ENCODE assay signal across 8 cellular contexts in the genomic region with DNA sequence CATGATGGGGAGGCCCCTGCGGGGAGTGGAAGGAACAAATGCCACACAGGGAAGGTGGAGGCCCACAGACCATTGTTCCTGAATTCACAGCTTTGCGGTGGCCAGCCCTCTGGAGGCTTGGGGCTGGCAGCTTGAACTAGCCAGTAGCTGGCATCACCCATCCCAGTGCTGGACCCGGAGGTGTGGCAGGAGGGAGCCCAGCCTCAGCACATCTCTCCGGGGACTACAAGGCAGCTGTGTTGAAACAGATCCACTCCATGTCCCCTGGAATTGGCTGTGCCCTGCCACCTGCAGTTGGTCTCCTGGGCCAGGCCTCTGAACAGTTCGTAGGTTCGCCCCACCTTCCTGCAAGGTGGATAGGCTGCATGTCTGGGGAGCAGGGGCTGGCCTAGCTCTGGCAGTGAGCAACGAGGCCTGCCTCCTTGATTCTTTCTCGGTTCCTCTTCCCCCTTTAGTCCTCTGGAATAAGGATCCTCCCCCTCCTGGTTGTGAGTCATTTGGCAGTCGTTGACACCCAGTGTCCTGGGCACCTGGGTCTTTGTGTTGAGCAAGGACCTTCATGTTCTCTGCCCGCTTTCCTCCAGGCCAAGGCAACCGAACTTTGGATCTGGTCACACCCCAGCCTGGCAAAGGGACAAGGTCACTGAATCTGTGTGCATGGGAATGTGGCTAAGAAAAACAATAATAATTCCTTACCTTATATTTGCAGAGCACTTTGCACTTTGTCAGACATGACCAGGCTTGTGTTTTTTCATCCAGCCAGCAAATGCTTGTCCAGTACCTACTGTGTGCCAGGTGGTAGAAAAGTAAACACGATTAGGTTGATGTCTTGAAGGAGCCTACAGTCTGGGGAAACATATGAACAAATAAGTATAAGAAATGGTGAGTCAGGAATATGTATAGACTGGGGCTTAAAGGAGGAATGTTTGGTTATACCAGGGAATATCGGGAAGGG. TPM values are rescaled to one million over a fixed set of nuclear protein-coding genes. Genes with fewer than 3 reads are reported as not detected.
DNase-seq lines count a peak whose midpoint lies in the region; ATAC-seq and TF ChIP-seq lines count a peak whose summit lies in the region.

No MANE protein-coding gene starts in this region.

- no peaks in the 10 kb centered on the region for H3K27me3 ChIP-seq in OCI-LY1 (ENCODE audit: insufficient read depth, low read length)
- H3K27me3 ChIP-seq in esophagus (ENCODE audit: control insufficient read depth in 1 of 2, insufficient read depth in 2 of 2, low read length in 2 of 2) = no peaks in the 10 kb centered on the region

- DNase-seq in EH (ENCODE audit: low read depth) = peak; percentile 46
- peak; percentile 84 for DNase-seq in posterior vena cava (ENCODE audit: low spot score)
- DNase-seq in activated CD4-positive, CD25-positive, alpha-beta regulatory T cell treated with anti-CD3 and anti-CD28 coated beads, Interleukin-2, amount 50 U/mL, for 72 hours = no peak

- no peaks in the 10 kb centered on the region for H4K20me1 ChIP-seq in OCI-LY1 (ENCODE audit: insufficient read depth, low read length)

- WGBS in esophagus, 2 donors = 44 to 46% methylated on average over 13 of the region's 13 CpGs

- TF ChIP-seq CTCF in OCI-LY1 (IDR thresholded peaks at IDR 0.05; ENCODE audit: low read length) = no peak

- H3K9ac ChIP-seq in OCI-LY1 (ENCODE audit: low read length) = no peak overlapping the region

- no peaks in the 10 kb centered on the region for H3F3A ChIP-seq in OCI-LY1 (ENCODE audit: insufficient read depth, low read length)

- peaks cover 43% of the 10 kb centered on the region for H3K36me3 ChIP-seq in OCI-LY1 (ENCODE audit: insufficient read depth, low read length)
- H3K36me3 ChIP-seq in esophagus (ENCODE audit: control insufficient read depth in 2 of 2, insufficient read depth in 2 of 2, low read length in 1 of 2) = peaks cover 5% of the 10 kb centered on the region in 2 donors

- peaks cover 8% of the 10 kb centered on the region; the same call in 1 of the 2 replicates for H3K79me2 ChIP-seq in OCI-LY1 (ENCODE audit: insufficient read depth, low read length)

- intact Hi-C loops in posterior vena cava (cut with DNase I) = no loop called here

- H2AFZ ChIP-seq in OCI-LY1 (ENCODE audit: low read length) = no peak overlapping the region

- H3K9me2 ChIP-seq in OCI-LY1 (ENCODE audit: low read depth, low read length) = no peaks in the 10 kb centered on the region

- no peak overlapping the region for H3K4me2 ChIP-seq in OCI-LY1 (ENCODE audit: low read length)

- H3K27ac ChIP-seq in OCI-LY1 (ENCODE audit: low read depth, low read length, poor library complexity, severe bottlenecking) (peak overlapping the region; percentile 3), esophagus (ENCODE audit: low read depth in 2 of 2, low read length in 1 of 2) (peak overlapping the region; percentile 82 to 95)

- no peak overlapping the region for H3K4me3 ChIP-seq in OCI-LY1 (ENCODE audit: low read depth, low read length, poor library complexity, severe bottlenecking)
- H3K4me3 ChIP-seq in esophagus (ENCODE audit: low read depth in 1 of 2, low read length in 2 of 2) = no peak overlapping the region

- H3K9me3 ChIP-seq in OCI-LY1 (ENCODE audit: low read length) = no peaks in the 10 kb centered on the region
- H3K9me3 ChIP-seq in esophagus (ENCODE audit: control insufficient read depth in 2 of 2, insufficient read depth in 1 of 2, low read depth in 1 of 2, low read length in 1 of 2) = no peaks in the 10 kb centered on the region

- no peaks in the 10 kb centered on the region for H3K4me1 ChIP-seq in OCI-LY1 (ENCODE audit: insufficient read depth, low read length, severe bottlenecking)
- H3K4me1 ChIP-seq in esophagus (ENCODE audit: control insufficient read depth in 2 of 2, insufficient read depth in 2 of 2, low read length in 1 of 2) = peaks cover 11 to 17% of the 10 kb centered on the region in 2 donors

- ATAC-seq in HG02763 (IDR thresholded peaks at IDR 0.05; ENCODE audit: unreplicated experiment) (no peak), GM21390 (IDR thresholded peaks at IDR 0.05; ENCODE audit: unreplicated experiment) (no peak), HG03139 (IDR thresholded peaks at IDR 0.05; ENCODE audit: unreplicated experiment) (no peak)

RNA-seq across cellular contexts. Expression of a gene that starts 29.6 kb away (rescaled TPM):
- 10 to 100 TPM; 14.7 to 20.6 TPM for polyA plus RNA-seq in esophagus
- 10 to 100 TPM; 23.1 to 32.7 TPM for total RNA-seq in posterior vena cava

RNA-seq across cellular contexts. Expression of a gene that starts 55.0 kb away (rescaled TPM):
- polyA plus RNA-seq in esophagus = 10 to 100 TPM; 12.4 to 20.4 TPM
- total RNA-seq in posterior vena cava = 100 to 1,000 TPM; 111 to 137 TPM
